19 cellular contexts compared by ENCODE assay signal in the genomic region with DNA sequence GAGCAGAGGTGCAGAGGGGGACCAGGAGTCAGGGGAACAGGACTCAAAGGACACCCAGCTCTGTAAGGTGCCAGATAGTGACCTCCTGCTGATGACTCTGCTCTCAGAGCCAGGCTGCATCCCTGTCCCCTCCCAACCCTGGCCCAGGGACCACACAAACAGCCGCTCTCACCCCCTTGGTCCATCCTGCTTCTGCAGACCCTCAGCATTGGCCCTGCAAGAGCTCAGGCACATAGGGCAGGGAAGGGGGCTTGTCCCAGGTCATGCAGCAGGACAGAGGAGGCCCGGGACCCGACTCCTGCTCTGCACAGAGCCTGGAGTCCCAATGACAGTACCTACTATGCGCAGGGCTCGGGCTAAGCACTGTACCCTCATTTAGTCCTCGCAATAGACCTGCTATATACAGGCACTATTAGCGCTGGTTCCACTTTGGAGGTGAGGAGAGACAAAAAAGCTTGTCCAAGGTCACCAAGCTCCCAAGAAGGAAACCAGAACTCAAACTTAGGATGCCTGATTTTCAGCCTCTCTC. TPM values are rescaled to one million over a fixed set of nuclear protein-coding genes. Genes with fewer than 3 reads are reported as not detected.
DNase-seq lines count a peak whose midpoint lies in the region; ATAC-seq and TF ChIP-seq lines count a peak whose summit lies in the region.
"Had no signal": no experiment of that assay in that cellular context is flagged by ENCODE, and none has a peak within 500 bp of the region (broad histone marks: within the 10 kb centered on the region; RNA-seq: fewer than 3 reads in every experiment).

No MANE protein-coding gene starts in this region.

- in situ Hi-C loops in brain microvascular endothelial cell (cut with HindIII; ENCODE audit: low pct_ligation_motif_present, low sequenced_read_pairs): no loop called here

- H3K4me3 ChIP-seq in heart right ventricle: no peak overlapping the region
- H3K4me3 ChIP-seq in brain microvascular endothelial cell (ENCODE audit: low read depth, low read length): no peak overlapping the region
- H3K4me3 ChIP-seq in mesendoderm (ENCODE audit: low read length): no peak overlapping the region
- H3K4me3 ChIP-seq in uterus: no peak overlapping the region
- H3K4me3 ChIP-seq in ovary: no peak overlapping the region

- H3K4me1 ChIP-seq in heart right ventricle (peaks cover 47 to 66% (median 60%) of the 10 kb centered on the region in 9 donors), mesendoderm (ENCODE audit: control insufficient read depth, low read depth, low read length) (peaks cover 34% of the 10 kb centered on the region), uterus (peaks cover 23 to 40% of the 10 kb centered on the region in 2 donors), ovary (ENCODE audit: insufficient read depth) (peaks cover 12% of the 10 kb centered on the region)

- H3K56ac ChIP-seq in mesendoderm (ENCODE audit: low read length): peak overlapping the region; percentile 81

- H3K27ac ChIP-seq in heart right ventricle: peak overlapping the region; percentile 52 to 92 (median 86)
- peak overlapping the region; percentile 12 for H3K27ac ChIP-seq in brain microvascular endothelial cell
- H3K27ac ChIP-seq in mesendoderm (ENCODE audit: low read depth, low read length): peak overlapping the region; percentile 3
- peak overlapping the region; percentile 84 to 96 for H3K27ac ChIP-seq in uterus
- H3K27ac ChIP-seq in ovary: peak overlapping the region in 1 of 2 donors; percentile 20
- H3K27ac ChIP-seq: HL-60 had no signal

- peak overlapping the region; percentile 66 for H3K23ac ChIP-seq in mesendoderm (ENCODE audit: low read length)

- H3K27me3 ChIP-seq in heart right ventricle (no peaks in the 10 kb centered on the region), brain microvascular endothelial cell (replicated peaks) (no peaks in the 10 kb centered on the region), mesendoderm (ENCODE audit: insufficient read depth, low read length, poor library complexity) (no peaks in the 10 kb centered on the region), uterus (no peaks in the 10 kb centered on the region), ovary (no peaks in the 10 kb centered on the region)

- no peak overlapping the region for H3K4ac ChIP-seq in mesendoderm (ENCODE audit: low read depth, low read length)

- no peak overlapping the region for H2AK5ac ChIP-seq in mesendoderm (ENCODE audit: low read length)

- intact Hi-C loops in heart right ventricle (cut with DNase I) (loop anchor here in 3 of 10 donors (5.0 kb wide), 2 partner anchors 42 to 58 kb away; no protein-coding TSS in a partner anchor), left ventricle myocardium superior (cut with micrococcal nuclease) (no loop called here), uterus (cut with DNase I; ENCODE audit: low total_unique reads) (no loop called here), sciatic nerve (cut with DNase I) (no loop called here), ovary (cut with DNase I) (loop anchor here in 1 of 4 donors (5.0 to 10.0 kb wide), 2 partner anchors 37 to 55 kb away; no protein-coding TSS in a partner anchor)

- H3K9me3 ChIP-seq in heart right ventricle: no peaks in the 10 kb centered on the region
- H3K9me3 ChIP-seq in uterus: no peaks in the 10 kb centered on the region
- H3K9me3 ChIP-seq in ovary: no peaks in the 10 kb centered on the region

- no peak overlapping the region for H3K4me2 ChIP-seq in mesendoderm (ENCODE audit: low read length)

- no peak overlapping the region for H2BK15ac ChIP-seq in mesendoderm (replicated peaks; ENCODE audit: low read depth)

- TF ChIP-seq POLR2A in uterus (IDR thresholded peaks at IDR 0.05) (no peak), ovary (IDR thresholded peaks at IDR 0.05) (no peak)

- TF ChIP-seq EP300 in ovary (IDR thresholded peaks at IDR 0.05): no peak

- H3K18ac ChIP-seq in mesendoderm (ENCODE audit: low read length): no peak overlapping the region

- peaks cover 82% of the 10 kb centered on the region for H3K79me2 ChIP-seq in mesendoderm (ENCODE audit: control insufficient read depth, insufficient read depth, low read length)

- peak overlapping the region; percentile 38 for H3K9ac ChIP-seq in mesendoderm (ENCODE audit: low read length)

- H4K8ac ChIP-seq in mesendoderm (ENCODE audit: low read depth, low read length): no peak overlapping the region

- WGBS in heart right ventricle, 2 donors: 89% methylated on average over 7 of the region's 7 CpGs
- no CpG with 5 or more reads among the region's 7 CpGs for WGBS in mesendoderm (ENCODE audit: extremely low coverage, insufficient coverage, low lambda C conversion rate)
- WGBS in ovary, 3 donors: 91 to 94% (median 92%) methylated on average over 7 of the region's 7 CpGs

- no peak overlapping the region for H2BK120ac ChIP-seq in mesendoderm (ENCODE audit: low read depth, low read length)

- H4K5ac ChIP-seq in mesendoderm (ENCODE audit: low read length): no peak overlapping the region

- peaks cover 34% of the 10 kb centered on the region for H3K79me1 ChIP-seq in mesendoderm (ENCODE audit: low read length)

- DNase-seq in heart right ventricle (no peak), left ventricle myocardium superior (no peak), brain microvascular endothelial cell (no peak), mesendoderm (no peak), uterus (no peak), sciatic nerve (ENCODE audit: low spot score) (no peak), ovary (no peak)
- DNase-seq: activated CD8-positive, alpha-beta memory T cell treated with anti-CD3 and anti-CD28 coated beads, Interleukin-2, amount 50 U/mL, for 4 hours; activated naive CD4-positive, alpha-beta T cell treated with anti-CD3 and anti-CD28 coated beads for 36 hours; CD8-positive, alpha-beta memory T cell; NCI-H187; NCI-H524; nucleus accumbens; stimulated activated CD4-positive, alpha-beta T cell treated with anti-CD3 and anti-CD28 coated beads, Interleukin-12 subunit alpha, Interleukin-12 subunit beta, amount 100 ng/mL, for 4 hours; stimulated activated naive CD8-positive, alpha-beta T cell treated with anti-CD3 and anti-CD28 coated beads, Interleukin-15, amount 100 ng/mL, for 72 hours; T-cell had no signal

- ATAC-seq in heart right ventricle (no peak), left ventricle myocardium superior (no peak), sciatic nerve (no peak), HG03108 (IDR thresholded peaks at IDR 0.05; ENCODE audit: unreplicated experiment) (no peak)
- ATAC-seq: T-cell, WTC11 had no signal

- peak overlapping the region; percentile 59 for H2BK5ac ChIP-seq in mesendoderm (ENCODE audit: low read length)

- TF ChIP-seq CTCF in heart right ventricle (IDR thresholded peaks at IDR 0.05) (no peak), brain microvascular endothelial cell (IDR thresholded peaks at IDR 0.05; ENCODE audit: low read depth, low read length, missing control alignments) (no peak), uterus (IDR thresholded peaks at IDR 0.05) (no peak), ovary (IDR thresholded peaks at IDR 0.05) (no peak)

- H3K36me3 ChIP-seq in heart right ventricle (peaks cover 0 to 49% (median 24%) of the 10 kb centered on the region in 9 donors), brain microvascular endothelial cell (replicated peaks) (peaks cover 81% of the 10 kb centered on the region), mesendoderm (ENCODE audit: control insufficient read depth, insufficient read depth, low read length) (peaks cover 48% of the 10 kb centered on the region), uterus (no peaks in the 10 kb centered on the region), ovary (no peaks in the 10 kb centered on the region)

RNA-seq across cellular contexts. Expression of a gene that starts 15.7 kb away (rescaled TPM):
- total RNA-seq in heart right ventricle (10 to 100 TPM in 9 of 10 donors, 1 to 10 TPM in 1; 8.3 to 25.1 (median 11.9) TPM), left ventricle myocardium superior (7.6 TPM), uterus (10 to 100 TPM in 2 of 4 donors, 1 to 10 TPM in 2; 2.4 to 32.9 (median 16.3) TPM), sciatic nerve (31.3 TPM), ovary (10 to 100 TPM in 3 of 7 donors, 1 to 10 TPM in 4; 3.9 to 40.7 (median 8.8) TPM)
- polyA plus RNA-seq in heart right ventricle (1 to 10 TPM; 7.8 to 9.3 TPM), ovary (1 to 10 TPM; 3.8 to 6.1 TPM)
- polyA plus RNA-seq in mesendoderm (2013, experiment 1 of 2): 78.4 TPM
- 74.3 TPM for polyA plus RNA-seq in mesendoderm (2013, experiment 2 of 2)
- total RNA-seq: CD8-positive, alpha-beta memory T cell had no signal
- polyA plus RNA-seq: CD8-positive, alpha-beta memory T cell had no signal
